In genomic region chr10:99528256-99528866, GRCh38 we compare ENCODE assay signal across 29 cellular contexts. TPM values are rescaled to one million over a fixed set of nuclear protein-coding genes. Genes with fewer than 3 reads are reported as not detected.
DNase-seq lines count a peak whose midpoint lies in the region; ATAC-seq and FAIRE-seq lines count a peak whose summit lies in the region.
"Had no signal": no experiment of that assay in that cellular context is flagged by ENCODE, and none has a peak within 500 bp of the region (broad histone marks: within the 10 kb centered on the region; RNA-seq: fewer than 3 reads in every experiment).

No MANE protein-coding gene starts in this region.

- peak overlapping the region; percentile 30 to 59 for H3K4me3 ChIP-seq in duodenal mucosa (ENCODE audit: low read depth in 1 of 2, low read length in 2 of 2)
- no peak overlapping the region for H3K4me3 ChIP-seq in naive thymus-derived CD4-positive, alpha-beta T cell (ENCODE audit: low read length)
- H3K4me3 ChIP-seq: GM12878 had no signal

- POLR2A ChIA-PET in naive thymus-derived CD4-positive, alpha-beta T cell (lab: Charles Lee), result no interaction called here

- peaks cover 87 to 95% of the 10 kb centered on the region in 2 donors for H3K27me3 ChIP-seq in duodenal mucosa (ENCODE audit: control insufficient read depth in 1 of 2, insufficient read depth in 2 of 2, low read length in 2 of 2)
- H3K27me3 ChIP-seq in naive thymus-derived CD4-positive, alpha-beta T cell (ENCODE audit: control insufficient read depth in 2 of 2, insufficient read depth in 2 of 2, low read length in 2 of 2), result peaks cover 0 to 37% of the 10 kb centered on the region in 2 donors

- peak overlapping the region; percentile 32 to 45 for H3K9ac ChIP-seq in duodenal mucosa (ENCODE audit: low read depth in 1 of 2, low read length in 2 of 2)

- intact Hi-C loops in naive thymus-derived CD4-positive, alpha-beta T cell (cut with micrococcal nuclease), result no loop called here

- H3K36me3 Mint-ChIP-seq in stimulated activated naive CD8-positive, alpha-beta T cell treated with anti-CD3 and anti-CD28 coated beads, Interleukin-15, Interleukin-2, amounts not matched to agents 100 ng/mL and 50 ng/mL, for 24 hours (ENCODE audit: low read depth), result no peaks in the 10 kb centered on the region
- H3K36me3 Mint-ChIP-seq in naive thymus-derived CD4-positive, alpha-beta T cell, result peaks cover 0 to 6% (median 4%) of the 10 kb centered on the region in 5 donors

- no peak overlapping the region for H3K27ac Mint-ChIP-seq in stimulated activated naive CD8-positive, alpha-beta T cell treated with anti-CD3 and anti-CD28 coated beads, Interleukin-15, Interleukin-2, amounts not matched to agents 100 ng/mL and 50 ng/mL, for 24 hours
- no peak overlapping the region for H3K27ac Mint-ChIP-seq in naive thymus-derived CD4-positive, alpha-beta T cell
- H3K27ac Mint-ChIP-seq: activated B cell treated with CpG ODN at 0.5 μM for 24 hours; activated naive CD8-positive, alpha-beta T cell treated with anti-CD3 and anti-CD28 coated beads, Interleukin-2, amount 10 ng/mL, durations not matched to agents 7 days and 5 days; T-helper 2 cell treated with Interferon-gamma antibody and Interleukin-4, amounts not matched to agents 5 μg/mL and 100 μg/mL, for 36 hours had no signal

- no peak for FAIRE-seq in HTR-8/SVneo (lab: Jason Lieb, UNC)
- FAIRE-seq: GM12878 had no signal

- H3K27me3 Mint-ChIP-seq in stimulated activated naive CD8-positive, alpha-beta T cell treated with anti-CD3 and anti-CD28 coated beads, Interleukin-15, Interleukin-2, amounts not matched to agents 100 ng/mL and 50 ng/mL, for 24 hours, result peaks cover 91% of the 10 kb centered on the region
- peaks cover 85 to 95% (median 88%) of the 10 kb centered on the region in 5 donors for H3K27me3 Mint-ChIP-seq in naive thymus-derived CD4-positive, alpha-beta T cell

- H3K4me1 Mint-ChIP-seq in stimulated activated naive CD8-positive, alpha-beta T cell treated with anti-CD3 and anti-CD28 coated beads, Interleukin-15, Interleukin-2, amounts not matched to agents 100 ng/mL and 50 ng/mL, for 24 hours (ENCODE audit: low read depth), result peaks cover 51% of the 10 kb centered on the region
- H3K4me1 Mint-ChIP-seq in naive thymus-derived CD4-positive, alpha-beta T cell, result peaks cover 26 to 51% (median 38%) of the 10 kb centered on the region in 7 donors

- no peaks in the 10 kb centered on the region for H3K36me3 ChIP-seq in duodenal mucosa (ENCODE audit: control insufficient read depth in 1 of 2, insufficient read depth in 2 of 2, low read length in 2 of 2)
- no peaks in the 10 kb centered on the region for H3K36me3 ChIP-seq in naive thymus-derived CD4-positive, alpha-beta T cell (ENCODE audit: control insufficient read depth in 2 of 3, insufficient read depth in 3 of 3, low read length in 3 of 3)
- H3K36me3 ChIP-seq: BE2C had no signal

- H3K9me3 Mint-ChIP-seq in stimulated activated naive CD8-positive, alpha-beta T cell treated with anti-CD3 and anti-CD28 coated beads, Interleukin-15, Interleukin-2, amounts not matched to agents 100 ng/mL and 50 ng/mL, for 24 hours, result peaks cover 4% of the 10 kb centered on the region
- peaks cover 0 to 7% (median 0%) of the 10 kb centered on the region in 11 donors for H3K9me3 Mint-ChIP-seq in naive thymus-derived CD4-positive, alpha-beta T cell
- H3K9me3 Mint-ChIP-seq: activated B cell treated with CpG ODN at 0.5 μM for 24 hours; activated naive CD8-positive, alpha-beta T cell treated with anti-CD3 and anti-CD28 coated beads, Interleukin-2, amount 10 ng/mL, durations not matched to agents 7 days and 5 days; neural crest cell; T-helper 2 cell treated with Interferon-gamma antibody and Interleukin-4, amounts not matched to agents 5 μg/mL and 100 μg/mL, for 36 hours had no signal

- no peak for ATAC-seq in stimulated activated naive CD8-positive, alpha-beta T cell treated with anti-CD3 and anti-CD28 coated beads, Interleukin-15, Interleukin-2, amounts not matched to agents 100 U/mL and 50 U/mL, for 24 hours
- no peak for ATAC-seq in naive thymus-derived CD4-positive, alpha-beta T cell
- ATAC-seq in HG03354 (IDR thresholded peaks at IDR 0.05; ENCODE audit: poor library complexity, severe bottlenecking, unreplicated experiment) (no peak), HG03280 (IDR thresholded peaks at IDR 0.05; ENCODE audit: unreplicated experiment) (no peak)
- ATAC-seq: GM12878 had no signal

- peaks cover 0 to 5% of the 10 kb centered on the region in 2 donors for H3K4me1 ChIP-seq in duodenal mucosa (ENCODE audit: control insufficient read depth in 1 of 2, insufficient read depth in 2 of 2, low read length in 2 of 2)
- peaks cover 0 to 3% of the 10 kb centered on the region in 2 donors for H3K4me1 ChIP-seq in naive thymus-derived CD4-positive, alpha-beta T cell (ENCODE audit: control insufficient read depth in 2 of 2, insufficient read depth in 2 of 2, low read length in 2 of 2)
- H3K4me1 ChIP-seq: BE2C had no signal

- H3K27ac ChIP-seq in duodenal mucosa (ENCODE audit: low read depth, low read length), result peak overlapping the region; percentile 68
- H3K27ac ChIP-seq in naive thymus-derived CD4-positive, alpha-beta T cell (ENCODE audit: low read depth, low read length), result no peak overlapping the region

- DNase-seq in stimulated activated naive CD8-positive, alpha-beta T cell treated with anti-CD3 and anti-CD28 coated beads, Interleukin-15, Interleukin-2, amounts not matched to agents 100 U/mL and 50 U/mL, for 24 hours, result no peak
- no peak for DNase-seq in naive thymus-derived CD4-positive, alpha-beta T cell
- DNase-seq in HTR-8/SVneo (ENCODE audit: insufficient read length, low spot score) (no peak), NCI-H1694 (lab: John Stamatoyannopoulos, UW) (no peak)
- DNase-seq: activated B cell treated with CpG ODN at 0.5 μM for 24 hours; activated CD4-positive, alpha-beta T cell treated with anti-CD3 and anti-CD28 coated beads, Interleukin-2, amount 50 U/mL, for 4 hours; activated effector memory CD4-positive, alpha-beta T cell treated with Interleukin-2 at 50 U/mL for 16 hours; activated naive CD8-positive, alpha-beta T cell treated with anti-CD3 and anti-CD28 coated beads, Interleukin-2, amount 10 ng/mL, durations not matched to agents 7 days and 5 days; BE2C; Caco-2; cerebellar nuclear complex; DND-41; foreskin fibroblast; midbrain; NCI-H1092; NCI-H2029 treated with DMSO at 0.1 percent for 48 hours; NCI-H345; NCI-H82 had no signal

- peak overlapping the region; percentile 3 for H3K4me3 Mint-ChIP-seq in stimulated activated naive CD8-positive, alpha-beta T cell treated with anti-CD3 and anti-CD28 coated beads, Interleukin-15, Interleukin-2, amounts not matched to agents 100 ng/mL and 50 ng/mL, for 24 hours
- H3K4me3 Mint-ChIP-seq in naive thymus-derived CD4-positive, alpha-beta T cell, result peak overlapping the region in 6 of 10 donors; percentile 10 to 38 (median 19)
- H3K4me3 Mint-ChIP-seq: activated B cell treated with CpG ODN at 0.5 μM for 24 hours; activated naive CD8-positive, alpha-beta T cell treated with anti-CD3 and anti-CD28 coated beads, Interleukin-2, amount 10 ng/mL, durations not matched to agents 7 days and 5 days; neural crest cell; T-helper 2 cell treated with Interferon-gamma antibody and Interleukin-4, amounts not matched to agents 5 μg/mL and 100 μg/mL, for 36 hours had no signal

- no peaks in the 10 kb centered on the region for H3K9me3 ChIP-seq in duodenal mucosa (ENCODE audit: control insufficient read depth in 1 of 2, low read length in 2 of 2)
- no peaks in the 10 kb centered on the region for H3K9me3 ChIP-seq in naive thymus-derived CD4-positive, alpha-beta T cell (ENCODE audit: control insufficient read depth in 2 of 3, low read length in 3 of 3)
- H3K9me3 ChIP-seq: BE2C, Caco-2 had no signal

- CTCF ChIA-PET in naive thymus-derived CD4-positive, alpha-beta T cell (lab: Charles Lee), result no interaction called here

RNA-seq across cellular contexts. Expression of gene NKX2-3, which starts 4.4 kb away (rescaled TPM):
- not detected for total RNA-seq in naive thymus-derived CD4-positive, alpha-beta T cell
- polyA plus RNA-seq in naive thymus-derived CD4-positive, alpha-beta T cell, result not detected
- total RNA-seq: activated B cell treated with CpG ODN at 0.5 μM for 24 hours; activated naive CD8-positive, alpha-beta T cell treated with anti-CD3 and anti-CD28 coated beads, Interleukin-2, amount 10 ng/mL, durations not matched to agents 7 days and 5 days; epithelial cell of proximal tubule; GM12878; H7; neural crest cell; posterior vena cava had no signal
- polyA plus RNA-seq: GM12878, urinary bladder had no signal
